In genomic region chr12:100128509-100128908, GRCh38 we compare ENCODE assay signal across 8 cellular contexts. TPM values are rescaled to one million over a fixed set of nuclear protein-coding genes. Genes with fewer than 3 reads are reported as not detected.
DNase-seq lines count a peak whose midpoint lies in the region; ATAC-seq and TF ChIP-seq lines count a peak whose summit lies in the region.

No MANE protein-coding gene starts in this region.

- no peak for TF ChIP-seq POLR2A in adrenal gland (IDR thresholded peaks at IDR 0.05)

- H3K27ac Mint-ChIP-seq in CD8-positive, alpha-beta T cell: peak overlapping the region; percentile 55

- H3K9me3 ChIP-seq in CD8-positive, alpha-beta T cell (ENCODE audit: low read length): no peaks in the 10 kb centered on the region
- H3K9me3 ChIP-seq in adrenal gland (replicated peaks in 1 of 3): no peaks in the 10 kb centered on the region

- no peak for ATAC-seq in CD8-positive, alpha-beta T cell
- no peak for ATAC-seq in activated CD4-positive, CD25-positive, alpha-beta regulatory T cell treated with anti-CD3 and anti-CD28 coated beads, Interleukin-2, amount 50 U/mL, for 24 hours
- ATAC-seq in HG03571 (IDR thresholded peaks at IDR 0.05; ENCODE audit: unreplicated experiment) (no peak), GM18858 (IDR thresholded peaks at IDR 0.05; ENCODE audit: unreplicated experiment) (no peak)

- peaks cover 33% of the 10 kb centered on the region for H3K4me1 Mint-ChIP-seq in CD8-positive, alpha-beta T cell (ENCODE audit: low read depth)

- no peaks in the 10 kb centered on the region for H3K27me3 ChIP-seq in CD8-positive, alpha-beta T cell (ENCODE audit: insufficient read depth, low read length)
- H3K27me3 ChIP-seq in adrenal gland: no peaks in the 10 kb centered on the region

- TF ChIP-seq EP300 in Ishikawa (IDR thresholded peaks at IDR 0.05; ENCODE audit: borderline replicate concordance): no peak

- H3K36me3 ChIP-seq in CD8-positive, alpha-beta T cell (ENCODE audit: insufficient read depth, low read length): no peaks in the 10 kb centered on the region
- no peaks in the 10 kb centered on the region for H3K36me3 ChIP-seq in adrenal gland (replicated peaks in 1 of 2)

- H3K36me3 Mint-ChIP-seq in CD8-positive, alpha-beta T cell: peaks cover 6% of the 10 kb centered on the region

- no peak overlapping the region for H3K4me3 ChIP-seq in CD8-positive, alpha-beta T cell (ENCODE audit: low read depth, low read length)
- H3K4me3 ChIP-seq in adrenal gland: no peak overlapping the region

- no peak overlapping the region for H3K27ac ChIP-seq in CD8-positive, alpha-beta T cell (ENCODE audit: low read depth, low read length)
- peak overlapping the region in 3 of 5 donors; percentile 16 to 64 (median 52) for H3K27ac ChIP-seq in adrenal gland

- intact Hi-C loops in CD8-positive, alpha-beta T cell (cut with DNase I, micrococcal nuclease): no loop called here
- intact Hi-C loops in adrenal gland (cut with DNase I): no loop called here

- TF ChIP-seq RAD21 in Ishikawa (IDR thresholded peaks at IDR 0.05; ENCODE audit: low read depth): peak; percentile 26; the same call in 1 of the 2 replicates

- no peak for DNase-seq in CD8-positive, alpha-beta T cell
- DNase-seq in adrenal gland (peak in 5 of 7 donors; percentile 29 to 37 (median 33)), iris pigment epithelial cell (ENCODE audit: low read depth) (peak; percentile 58)
- DNase-seq in activated CD4-positive, alpha-beta T cell treated with anti-CD3 and anti-CD28 coated beads, Interleukin-2, amount 50 U/mL, for 48 hours: no peak

- 4 to 15% (median 13%) methylated on average over 1 of the region's 1 CpG for WGBS in adrenal gland, 4 donors

- TF ChIP-seq CTCF in CD8-positive, alpha-beta T cell (IDR thresholded peaks at IDR 0.05): no peak
- peak in 5 of 6 experiments; percentile 7 to 41 (median 31) for TF ChIP-seq CTCF in adrenal gland (IDR thresholded peaks at IDR 0.05)

- CTCF ChIA-PET in CD8-positive, alpha-beta T cell (lab: Charles Lee): no interaction called here

- H3K9me3 Mint-ChIP-seq in CD8-positive, alpha-beta T cell: peaks cover 4% of the 10 kb centered on the region

- POLR2A ChIA-PET in CD8-positive, alpha-beta T cell (lab: Charles Lee): no interaction called here

- H3K4me1 ChIP-seq in CD8-positive, alpha-beta T cell (ENCODE audit: insufficient read depth, low read length): peaks cover 12% of the 10 kb centered on the region
- H3K4me1 ChIP-seq in adrenal gland (replicated peaks in 1 of 2): peaks cover 8 to 37% of the 10 kb centered on the region in 2 donors

- no peak overlapping the region for H3K4me3 Mint-ChIP-seq in CD8-positive, alpha-beta T cell

- no peaks in the 10 kb centered on the region for H3K27me3 Mint-ChIP-seq in CD8-positive, alpha-beta T cell (ENCODE audit: low read depth)

TF ChIP-seq in Ishikawa, 13 proteins besides CTCF, POLR2A, EP300 and RAD21:
- TF ChIP-seq EGR1 (IDR thresholded peaks at IDR 0.05) (no peak), CEBPB (IDR thresholded peaks at IDR 0.05) (peak; percentile 95)

RNA-seq across cellular contexts. Expression of gene BLTP3B, which starts 14.2 kb away (rescaled TPM):
- 10 to 100 TPM; 29.4 to 37.8 TPM for total RNA-seq in CD8-positive, alpha-beta T cell
- 10 to 100 TPM; 32.2 to 50.2 (median 37.6) TPM for total RNA-seq in adrenal gland
- polyA plus RNA-seq in adrenal gland: 10 to 100 TPM in 1 of 3 donors, 1 to 10 TPM in 2; 6.0 to 43.5 (median 6.5) TPM

Comparison
In these comparisons a context has a peak if more than half of its experiments do, and no peak if none do; other contexts are left out.
1. DNase-seq: peak in adrenal gland (5 of 7) and iris pigment epithelial cell (single experiment); none in CD8-positive, alpha-beta T cell (0 of 7) and activated CD4-positive, alpha-beta T cell treated with anti-CD3 and anti-CD28 coated beads, Interleukin-2, amount 50 U/mL, for 48 hours (0 of 2).